Comparison of ENCODE assay signal across 8 cellular contexts in genomic region chr12:46160081-46160980, GRCh38.
DNase-seq lines count a peak whose midpoint lies in the region; ATAC-seq and TF ChIP-seq lines count a peak whose summit lies in the region.

No MANE protein-coding gene starts in this region.

- peak; percentile 45 for DNase-seq in DMS153 treated with DMSO at 0.1 percent for 48 hours (lab: John Stamatoyannopoulos, UW; ENCODE audit: unreplicated experiment)
- DNase-seq in NCI-H2227 (lab: John Stamatoyannopoulos, UW; ENCODE audit: unreplicated experiment) = peak; percentile 58
- DNase-seq in epithelial cell of esophagus (ENCODE audit: low read depth) = peak; percentile 98
- no peak for DNase-seq in activated CD4-positive, CD25-positive, alpha-beta regulatory T cell (lab: John Stamatoyannopoulos, UW)
- no peak for DNase-seq in 8988T
- no peak for DNase-seq in activated effector memory CD4-positive, alpha-beta T cell treated with Interleukin-2 at 50 U/mL for 16 hours

- H2AFZ ChIP-seq in parathyroid adenoma = peak overlapping the region; percentile 61

- no peak overlapping the region for H3K9ac ChIP-seq in parathyroid adenoma

- peak overlapping the region; percentile 92 for H3K27ac ChIP-seq in parathyroid adenoma

- peaks cover 48% of the 10 kb centered on the region for H3K4me1 ChIP-seq in parathyroid adenoma

- H3K4me3 ChIP-seq in epithelial cell of esophagus (ENCODE audit: low read length) = no peak overlapping the region
- H3K4me3 ChIP-seq in parathyroid adenoma (ENCODE audit: low read depth, low read length) = peak overlapping the region; percentile 17

- TF ChIP-seq CTCF in epithelial cell of esophagus (IDR thresholded peaks at IDR 0.05; ENCODE audit: insufficient read depth, low read depth, low read length, missing control alignments) = no peak
- no peak for TF ChIP-seq CTCF in parathyroid adenoma (IDR thresholded peaks at IDR 0.05)

- ATAC-seq in HG03196 (IDR thresholded peaks at IDR 0.05; ENCODE audit: unreplicated experiment) = no peak

- H3K36me3 ChIP-seq in parathyroid adenoma (ENCODE audit: control insufficient read depth, insufficient read depth, low read length) = peaks cover 2% of the 10 kb centered on the region

- no peaks in the 10 kb centered on the region for H3K79me2 ChIP-seq in parathyroid adenoma

- H3K27me3 ChIP-seq in parathyroid adenoma (ENCODE audit: control insufficient read depth, insufficient read depth, low read length) = no peaks in the 10 kb centered on the region

- H3K4me2 ChIP-seq in parathyroid adenoma (ENCODE audit: low read length) = peak overlapping the region; percentile 52

- H3K9me3 ChIP-seq in parathyroid adenoma (ENCODE audit: control insufficient read depth, low read length) = no peaks in the 10 kb centered on the region

Comparison
In these comparisons a context has a peak if more than half of its experiments do, and no peak if none do; other contexts are left out.
1. DNase-seq: peak in DMS153 treated with DMSO at 0.1 percent for 48 hours (single experiment), NCI-H2227 (single experiment) and epithelial cell of esophagus (single experiment); none in activated CD4-positive, CD25-positive, alpha-beta regulatory T cell (0 of 4), 8988T (single experiment) and activated effector memory CD4-positive, alpha-beta T cell treated with Interleukin-2 at 50 U/mL for 16 hours (single experiment).